ENCODE assay signal across 18 cellular contexts in genomic region chr17:43998552-43998951, GRCh38. TPM values are rescaled to one million over a fixed set of nuclear protein-coding genes. Genes with fewer than 3 reads are reported as not detected.
DNase-seq lines count a peak whose midpoint lies in the region; ATAC-seq, FAIRE-seq and TF ChIP-seq lines count a peak whose summit lies in the region.
"Had no signal": no experiment of that assay in that cellular context is flagged by ENCODE, and none has a peak within 500 bp of the region (broad histone marks: within the 10 kb centered on the region; RNA-seq: fewer than 3 reads in every experiment).

No MANE protein-coding gene starts in this region.

- peak; percentile 23 for FAIRE-seq in A549 (lab: Jason Lieb, UNC)

- H3K23ac ChIP-seq in IMR-90 (ENCODE audit: low read depth, low read length), result no peak overlapping the region

- H3K9me3 ChIP-seq in A549 (no peaks in the 10 kb centered on the region), IMR-90 (ENCODE audit: control insufficient read depth, insufficient read depth, low read length) (no peaks in the 10 kb centered on the region), fibroblast of lung (ENCODE audit: control insufficient read depth, insufficient read depth, low read depth, low read length) (no peaks in the 10 kb centered on the region)

- no peaks in the 10 kb centered on the region for H3K79me2 ChIP-seq in fibroblast of lung (ENCODE audit: control insufficient read depth, insufficient read depth, low read length)

- H2BK20ac ChIP-seq in IMR-90 (ENCODE audit: low read depth, low read length), result no peak overlapping the region

- H3K9ac ChIP-seq in IMR-90 (ENCODE audit: low read depth, low read length) (no peak overlapping the region), fibroblast of lung (ENCODE audit: insufficient read depth, low read length) (no peak overlapping the region)

- in situ Hi-C loops in IMR-90 (cut with MboI; ENCODE audit: low sequenced_read_pairs), result no loop called here

- no peak overlapping the region for H3K14ac ChIP-seq in IMR-90 (replicated peaks; ENCODE audit: low read depth, low read length)

- TF ChIP-seq POLR2A in A549 (IDR thresholded peaks at IDR 0.05; ENCODE audit: low read length) (no peak), IMR-90 (IDR thresholded peaks at IDR 0.05; ENCODE audit: low read depth, low read length) (no peak)

- DNase-seq in A549 (ENCODE audit: low read depth in 1 of 2, low spot score in 1 of 2) (no peak), IMR-90 (peak; percentile 66), fibroblast of lung (ENCODE audit: low read depth in 2 of 2) (peak; percentile 57 to 70), GM10266 (ENCODE audit: extremely low spot score) (no peak), germinal center (ENCODE audit: low spot score) (no peak)
- DNase-seq: activated CD8-positive, alpha-beta T cell treated with anti-CD3 and anti-CD28 coated beads, Interleukin-2, amount 10 ng/mL, durations not matched to agents 7 days and 5 days; aorta; NCI-H1048; NCI-H2171 had no signal

- H3K18ac ChIP-seq in IMR-90 (ENCODE audit: low read depth, low read length), result no peak overlapping the region

- H2BK5ac ChIP-seq in IMR-90 (ENCODE audit: low read depth, low read length, poor library complexity, severe bottlenecking), result no peak overlapping the region

- H2AFZ ChIP-seq in IMR-90 (replicated peaks; ENCODE audit: low read length, poor library complexity), result no peak overlapping the region
- no peak overlapping the region for H2AFZ ChIP-seq in fibroblast of lung (ENCODE audit: low read length)

- H3K4me2 ChIP-seq in A549 (no peak overlapping the region), IMR-90 (ENCODE audit: low read depth, low read length) (no peak overlapping the region), fibroblast of lung (ENCODE audit: extremely low read depth, insufficient read depth, low read length) (no peak overlapping the region)

- no peaks in the 10 kb centered on the region for H3K36me3 ChIP-seq in IMR-90 (ENCODE audit: control insufficient read depth, insufficient read depth, low read length)
- H3K36me3 ChIP-seq in fibroblast of lung (ENCODE audit: control insufficient read depth, insufficient read depth, low read length), result no peaks in the 10 kb centered on the region

- H4K20me1 ChIP-seq in IMR-90 (ENCODE audit: insufficient read depth, low read length), result no peaks in the 10 kb centered on the region
- H4K20me1 ChIP-seq in fibroblast of lung (ENCODE audit: control insufficient read depth, extremely low read depth, insufficient read depth, low read length), result no peaks in the 10 kb centered on the region

- no peak overlapping the region for H4K5ac ChIP-seq in IMR-90 (ENCODE audit: low read depth, low read length)

- ATAC-seq in A549, result no peak
- no peak for ATAC-seq in IMR-90 (ENCODE audit: low read depth)
- ATAC-seq in SK-N-SH treated with all-trans-retinoic acid at 6 μM for 48 hours, result peak; percentile 26; the same call in 2 of the 3 replicates
- no peak for ATAC-seq in HG02970 (IDR thresholded peaks at IDR 0.05; ENCODE audit: low FRiP score, unreplicated experiment)
- no peak for ATAC-seq in GM18502 (IDR thresholded peaks at IDR 0.05; ENCODE audit: poor library complexity, unreplicated experiment)
- ATAC-seq: activated CD8-positive, alpha-beta T cell treated with anti-CD3 and anti-CD28 coated beads, Interleukin-2, amount 10 ng/mL, durations not matched to agents 7 days and 5 days had no signal

- H3K27ac ChIP-seq in A549 (no peak overlapping the region), IMR-90 (ENCODE audit: insufficient read depth, low read length) (no peak overlapping the region), fibroblast of lung (ENCODE audit: insufficient read depth, low read length) (no peak overlapping the region)
- H3K27ac ChIP-seq: VCaP had no signal

- H4K91ac ChIP-seq in IMR-90 (ENCODE audit: insufficient read depth, low read depth, low read length), result no peak overlapping the region

- H3K79me1 ChIP-seq in IMR-90 (ENCODE audit: low read depth in 1 of 2, low read length in 2 of 2), result no peaks in the 10 kb centered on the region

- no peak overlapping the region for H3K56ac ChIP-seq in IMR-90 (ENCODE audit: extremely low read depth, insufficient read depth, low read length)

- H3K4me1 ChIP-seq in A549 (peaks cover 10% of the 10 kb centered on the region; the same call in 1 of the 3 replicates), IMR-90 (ENCODE audit: control insufficient read depth, insufficient read depth, low read length) (peaks cover 4% of the 10 kb centered on the region), fibroblast of lung (ENCODE audit: control insufficient read depth, extremely low read depth, insufficient read depth, low read length) (peaks cover 8% of the 10 kb centered on the region)

- no peak for TF ChIP-seq EP300 in A549 (IDR thresholded peaks at IDR 0.05)

- TF ChIP-seq CTCF in A549 (IDR thresholded peaks at IDR 0.05) (no peak), IMR-90 (conservative IDR thresholded peaks at IDR 0.05; ENCODE audit: low read depth, low read length) (no peak), fibroblast of lung (conservative IDR thresholded peaks at IDR 0.05 in 1 of 2, IDR thresholded peaks at IDR 0.05 in 1 of 2; ENCODE audit: low read depth in 1 of 2, low read length in 2 of 2) (no peak), GM10266 (IDR thresholded peaks at IDR 0.05; ENCODE audit: control insufficient read depth, insufficient read depth, low read depth, missing control alignments) (no peak)

- no peak overlapping the region for H2BK120ac ChIP-seq in IMR-90 (ENCODE audit: low read depth, low read length)

- CTCF ChIA-PET in A549 (lab: Yijun Ruan, JAX), result interaction anchor here (0.9 to 24.9 kb wide), 10 partner anchors 9 to 157 kb away, joined by 3 to 657 read pairs (median 4); partner anchors contain the start of genes PPY and PYY
- CTCF ChIA-PET in IMR-90 (lab: Yijun Ruan, JAX), result no interaction called here

- H4K8ac ChIP-seq in IMR-90 (ENCODE audit: low read depth in 2 of 2, low read length in 2 of 2), result no peak overlapping the region

- no peak overlapping the region for H3K4ac ChIP-seq in IMR-90 (ENCODE audit: low read depth, low read length)

- dilution Hi-C loops in IMR-90 (cut with HindIII; ENCODE audit: low sequenced_read_pairs, unreplicated experiment), result no loop called here

- H3K9me1 ChIP-seq in IMR-90 (ENCODE audit: insufficient read depth, low read length), result peaks cover 6% of the 10 kb centered on the region

- no peak overlapping the region for H2AK9ac ChIP-seq in IMR-90 (replicated peaks; ENCODE audit: low read depth, low read length, poor library complexity)

- no TSS peak for BruUV-seq in IMR-90 (replicated peaks; lab: Mats Ljungman, UMichigan)

- H3K27me3 ChIP-seq in IMR-90 (ENCODE audit: control insufficient read depth, insufficient read depth, low read length) (peaks cover 18% of the 10 kb centered on the region), fibroblast of lung (ENCODE audit: control insufficient read depth, insufficient read depth, low read length) (peaks cover 3% of the 10 kb centered on the region)

- H2BK15ac ChIP-seq in IMR-90 (ENCODE audit: low read depth, low read length), result no peak overlapping the region

- H3K4me3 ChIP-seq in A549 (no peak overlapping the region), IMR-90 (ENCODE audit: insufficient read depth, low read depth, low read length) (no peak overlapping the region), fibroblast of lung (replicated peaks in 1 of 4; ENCODE audit: control extremely low read depth in 1 of 4, insufficient read depth in 1 of 4, low read depth in 3 of 4, low read length in 4 of 4) (no peak overlapping the region)

- POLR2A ChIA-PET in A549 (lab: Yijun Ruan, JAX), result no interaction called here
- POLR2A ChIA-PET in IMR-90 (lab: Charles Lee; ENCODE audit: unreplicated experiment), result no interaction called here

- intact Hi-C loops in IMR-90 (cut with micrococcal nuclease), result no loop called here

- H2AK5ac ChIP-seq in IMR-90 (ENCODE audit: low read depth, low read length), result no peak overlapping the region

- TF ChIP-seq RAD21 in A549 (conservative IDR thresholded peaks at IDR 0.05 in 1 of 2, IDR thresholded peaks at IDR 0.05 in 1 of 2) (no peak), IMR-90 (IDR thresholded peaks at IDR 0.05; ENCODE audit: low read length) (no peak)

- WGBS in A549 (ENCODE audit: missing lambda C conversion rate), result 80% methylated on average over 3 of the region's 3 CpGs
- no CpG with 5 or more reads among the region's 3 CpGs for WGBS in IMR-90 (ENCODE audit: extremely low coverage in 2 of 2, insufficient read length in 1 of 2), 2 experiments

RNA-seq across cellular contexts. Expression of gene NAGS, which starts 5.9 kb away (rescaled TPM):
- polyA plus RNA-seq in A549 (2011; rRNA removed), result 0.61 and 0.66 TPM in 2 replicates
- 0.49 and 0.75 TPM in 2 replicates for polyA plus RNA-seq in A549 (2012; cell fraction: cytosol; rRNA removed)
- polyA plus RNA-seq in A549 (2012; cell fraction: nucleus; rRNA removed), result 0.40 and 0.59 TPM in 2 replicates
- polyA plus RNA-seq in A549 (2017; fragmentation: RNase III; extraction: RNeasy Plus Mini Kit Qiagen cat#74134 plus additional on column Dnase treatment), result 0.76 to 0.88 TPM (median 0.77 TPM) in 3 replicates
- polyA minus RNA-seq in A549 (2011; rRNA and poly(A)+ RNA removed), result 0.68 and 0.91 TPM in 2 replicates
- 0.28 and 0.54 TPM in 2 replicates for total RNA-seq in IMR-90 (2012; rRNA removed)
- polyA plus RNA-seq in IMR-90 (2012; rRNA removed), result 0.92 and 0.99 TPM in 2 replicates
- polyA plus RNA-seq in IMR-90 (2012; cell fraction: cytosol; rRNA removed), result 0.73 and 1.1 TPM in 2 replicates
- polyA plus RNA-seq in IMR-90 (2012; cell fraction: nucleus; rRNA removed; ENCODE audit: low replicate concordance), result 0.42 and 0.74 TPM in 2 replicates
- 3.3 and 7.4 TPM in 2 replicates for total RNA-seq in fibroblast of lung
- polyA plus RNA-seq in fibroblast of lung, result 0.58 and 0.95 TPM in 2 replicates
- polyA plus RNA-seq in fibroblast of lung (2012), result 0.78 and 1.9 TPM in 2 replicates
- 0.30 TPM in 1 of 2 replicates, not detected in the other for polyA minus RNA-seq in fibroblast of lung (ENCODE audit: low replicate concordance)

RNA-seq across cellular contexts. Expression of gene TMEM101, which starts 16.2 kb away (rescaled TPM):
- polyA plus RNA-seq in A549 (2011; rRNA removed) (38.2 and 40.3 TPM in 2 replicates), A549 (2017; fragmentation: RNase III; extraction: RNeasy Plus Mini Kit Qiagen cat#74134 plus additional on column Dnase treatment) (29.6 to 33.5 TPM (median 32.2 TPM) in 3 replicates), IMR-90 (2012; rRNA removed) (30.7 and 34.4 TPM in 2 replicates), fibroblast of lung (26.0 and 32.3 TPM in 2 replicates)
- 53.9 and 59.4 TPM in 2 replicates for polyA plus RNA-seq in A549 (2012; cell fraction: cytosol; rRNA removed)
- 64.5 and 68.1 TPM in 2 replicates for polyA plus RNA-seq in A549 (2012; cell fraction: nucleus; rRNA removed)
- polyA minus RNA-seq in A549 (2011; rRNA and poly(A)+ RNA removed), result 37.8 and 44.1 TPM in 2 replicates
- total RNA-seq in IMR-90 (2012; rRNA removed) (36.6 and 42.5 TPM in 2 replicates), fibroblast of lung (99.4 and 107 TPM in 2 replicates)
- polyA plus RNA-seq in IMR-90 (2012; cell fraction: cytosol; rRNA removed), result 31.0 and 46.5 TPM in 2 replicates
- polyA plus RNA-seq in IMR-90 (2012; cell fraction: nucleus; rRNA removed; ENCODE audit: low replicate concordance), result 15.8 and 29.9 TPM in 2 replicates
- polyA plus RNA-seq in fibroblast of lung (2012), result 26.5 and 33.9 TPM in 2 replicates
- polyA minus RNA-seq in fibroblast of lung (ENCODE audit: low replicate concordance), result 54.5 and 98.6 TPM in 2 replicates

RNA-seq across cellular contexts. Expression of gene PYY, which starts 44.8 kb away (rescaled TPM):
- not detected in 2 replicates for polyA plus RNA-seq in A549 (2011; rRNA removed)
- polyA plus RNA-seq in A549 (2012; cell fraction: cytosol; rRNA removed), result not detected in 2 replicates
- 0.07 TPM in 1 of 2 replicates, not detected in the other for polyA plus RNA-seq in A549 (2012; cell fraction: nucleus; rRNA removed)
- not detected in 3 replicates for polyA plus RNA-seq in A549 (2017; fragmentation: RNase III; extraction: RNeasy Plus Mini Kit Qiagen cat#74134 plus additional on column Dnase treatment)
- not detected in 2 replicates for polyA minus RNA-seq in A549 (2011; rRNA and poly(A)+ RNA removed)
- total RNA-seq in IMR-90 (2012; rRNA removed), result not detected in 2 replicates
- not detected in 2 replicates for polyA plus RNA-seq in IMR-90 (2012; rRNA removed)
- 0.04 and 0.26 TPM in 2 replicates for polyA plus RNA-seq in IMR-90 (2012; cell fraction: cytosol; rRNA removed)
- polyA plus RNA-seq in IMR-90 (2012; cell fraction: nucleus; rRNA removed; ENCODE audit: low replicate concordance), result 0.29 TPM in 1 of 2 replicates, not detected in the other
- total RNA-seq in fibroblast of lung, result 0.33 TPM in 1 of 2 replicates, not detected in the other
- polyA plus RNA-seq in fibroblast of lung, result not detected in 2 replicates
- polyA plus RNA-seq in fibroblast of lung (2012), result not detected in 2 replicates
- polyA minus RNA-seq in fibroblast of lung (ENCODE audit: low replicate concordance), result not detected in 2 replicates
- total RNA-seq: activated CD8-positive, alpha-beta T cell treated with anti-CD3 and anti-CD28 coated beads, Interleukin-2, amount 10 ng/mL, durations not matched to agents 7 days and 5 days; aorta; fibroblast of villous mesenchyme; liver; SK-MEL-5; subcutaneous adipose tissue had no signal

RNA-seq across cellular contexts. Expression of gene PPY, which starts 56.3 kb away (rescaled TPM):
- polyA plus RNA-seq in A549 (2011; rRNA removed) (not detected in 2 replicates), A549 (2017; fragmentation: RNase III; extraction: RNeasy Plus Mini Kit Qiagen cat#74134 plus additional on column Dnase treatment) (not detected in 3 replicates), IMR-90 (2012; rRNA removed) (not detected in 2 replicates), fibroblast of lung (not detected in 2 replicates)
- 0.20 TPM in 1 of 2 replicates, not detected in the other for polyA plus RNA-seq in A549 (2012; cell fraction: cytosol; rRNA removed)
- not detected in 2 replicates for polyA plus RNA-seq in A549 (2012; cell fraction: nucleus; rRNA removed)
- polyA minus RNA-seq in A549 (2011; rRNA and poly(A)+ RNA removed), result not detected in 2 replicates
- total RNA-seq in IMR-90 (2012; rRNA removed) (not detected in 2 replicates), fibroblast of lung (not detected in 2 replicates)
- not detected in 2 replicates for polyA plus RNA-seq in IMR-90 (2012; cell fraction: cytosol; rRNA removed)
- polyA plus RNA-seq in IMR-90 (2012; cell fraction: nucleus; rRNA removed; ENCODE audit: low replicate concordance), result not detected in 2 replicates
- polyA plus RNA-seq in fibroblast of lung (2012), result not detected in 2 replicates
- polyA minus RNA-seq in fibroblast of lung (ENCODE audit: low replicate concordance), result not detected in 2 replicates
- total RNA-seq: activated CD8-positive, alpha-beta T cell treated with anti-CD3 and anti-CD28 coated beads, Interleukin-2, amount 10 ng/mL, durations not matched to agents 7 days and 5 days; aorta; fibroblast of villous mesenchyme; liver; progenitor cell of endocrine pancreas; SK-MEL-5; subcutaneous adipose tissue had no signal
- polyA plus RNA-seq: aorta, liver had no signal

Comparison
In these comparisons a context has a peak if more than half of its experiments do, and no peak if none do; other contexts are left out.
1. DNase-seq: peak in IMR-90 (single experiment) and fibroblast of lung (2 of 2); none in A549 (0 of 2), GM10266 (single experiment) and germinal center (single experiment).